20 cellular contexts compared by ENCODE assay signal in genomic region chr2:86832334-86833096, GRCh38. TPM values are rescaled to one million over a fixed set of nuclear protein-coding genes. Genes with fewer than 3 reads are reported as not detected.
DNase-seq lines count a peak whose midpoint lies in the region; ATAC-seq and TF ChIP-seq lines count a peak whose summit lies in the region.
"Had no signal": no experiment of that assay in that cellular context is flagged by ENCODE, and none has a peak within 500 bp of the region (broad histone marks: within the 10 kb centered on the region; RNA-seq: fewer than 3 reads in every experiment).

No MANE protein-coding gene starts in this region.

- no peak overlapping the region for H3K56ac ChIP-seq in mesendoderm (ENCODE audit: low read length)

- H3K36me3 Mint-ChIP-seq in activated naive CD8-positive, alpha-beta T cell, result no peaks in the 10 kb centered on the region
- H3K36me3 Mint-ChIP-seq in osteocyte (ENCODE audit: unreplicated experiment), result no peaks in the 10 kb centered on the region
- H3K36me3 Mint-ChIP-seq: CD14-positive monocyte had no signal

- POLR2A ChIA-PET in HEK293 (lab: Yijun Ruan, JAX), result no interaction called here

- H2BK15ac ChIP-seq in mesendoderm (replicated peaks; ENCODE audit: low read depth), result no peak overlapping the region

- TF ChIP-seq CTCF in HEK293 (tag by site-specific recombination; IDR thresholded peaks at IDR 0.05) (no peak), osteocyte (IDR thresholded peaks at IDR 0.05) (no peak)

- H3K4me1 ChIP-seq in HEK293 (ENCODE audit: control insufficient read depth, insufficient read depth, low read length), result no peaks in the 10 kb centered on the region
- no peaks in the 10 kb centered on the region for H3K4me1 ChIP-seq in mesendoderm (ENCODE audit: control insufficient read depth, low read depth, low read length)

- no peaks in the 10 kb centered on the region for H3K9me3 Mint-ChIP-seq in activated naive CD8-positive, alpha-beta T cell (ENCODE audit: low read depth)
- H3K9me3 Mint-ChIP-seq in osteocyte (ENCODE audit: unreplicated experiment), result no peaks in the 10 kb centered on the region

- peaks cover 81% of the 10 kb centered on the region for H3K4me1 Mint-ChIP-seq in activated naive CD8-positive, alpha-beta T cell (ENCODE audit: low read depth)
- peaks cover 4% of the 10 kb centered on the region for H3K4me1 Mint-ChIP-seq in osteocyte (ENCODE audit: unreplicated experiment)

- no peaks in the 10 kb centered on the region for H3K9me3 ChIP-seq in HEK293 (ENCODE audit: control insufficient read depth, insufficient read depth, low read depth, low read length)

- peak overlapping the region; percentile 61 for H2BK120ac ChIP-seq in mesendoderm (ENCODE audit: low read depth, low read length)

- no peak overlapping the region for H4K8ac ChIP-seq in mesendoderm (ENCODE audit: low read depth, low read length)

- no peak overlapping the region for H3K4me2 ChIP-seq in mesendoderm (ENCODE audit: low read length)

- peak; percentile 57 for DNase-seq in activated CD8-positive, alpha-beta memory T cell treated with anti-CD3 and anti-CD28 coated beads for 24 hours
- no peak for DNase-seq in activated CD8-positive, alpha-beta memory T cell treated with anti-CD3 and anti-CD28 coated beads, Interleukin-2, amount 50 U/mL, for 4 hours
- DNase-seq in mesendoderm, result no peak
- no peak for DNase-seq in osteocyte (ENCODE audit: extremely low spot score, unreplicated experiment)
- DNase-seq: 8988T, COR-L47, DMS 273 treated with DMSO at 0.1 percent for 48 hours, GOT3, MV-4-11, NCI-H1694 treated with DMSO at 0.1 percent for 48 hours, NCI-H510A, NCI-H748 treated with DMSO at 0.1 percent for 48 hours, SHP77 had no signal

- no peaks in the 10 kb centered on the region for H3K79me2 ChIP-seq in mesendoderm (ENCODE audit: control insufficient read depth, insufficient read depth, low read length)

- H3K18ac ChIP-seq in mesendoderm (ENCODE audit: low read length), result no peak overlapping the region

- CTCF ChIA-PET in HEK293 (lab: Yijun Ruan, JAX), result no interaction called here

- no peaks in the 10 kb centered on the region for H3K27me3 ChIP-seq in mesendoderm (ENCODE audit: insufficient read depth, low read length, poor library complexity)

- no peak overlapping the region for H3K23ac ChIP-seq in mesendoderm (ENCODE audit: low read length)

- H3K4me3 ChIP-seq in HEK293 (ENCODE audit: low read depth, low read length) (no peak overlapping the region), mesendoderm (ENCODE audit: low read length) (no peak overlapping the region)

- no peak overlapping the region for H4K5ac ChIP-seq in mesendoderm (ENCODE audit: low read length)

- H3K4me3 Mint-ChIP-seq in activated naive CD8-positive, alpha-beta T cell, result peak overlapping the region; percentile 79
- H3K4me3 Mint-ChIP-seq in osteocyte (ENCODE audit: unreplicated experiment), result no peak overlapping the region
- H3K4me3 Mint-ChIP-seq: CD14-positive monocyte had no signal

- no peak overlapping the region for H3K4ac ChIP-seq in mesendoderm (ENCODE audit: low read depth, low read length)

- H3K27ac Mint-ChIP-seq in activated naive CD8-positive, alpha-beta T cell, result peak overlapping the region; percentile 94
- H3K27ac Mint-ChIP-seq in osteocyte (ENCODE audit: unreplicated experiment), result no peak overlapping the region

- no peaks in the 10 kb centered on the region for H3K79me1 ChIP-seq in mesendoderm (ENCODE audit: low read length)

- no peak overlapping the region for H3K27ac ChIP-seq in HEK293 (ENCODE audit: extremely low read depth, low read depth, low read length)
- H3K27ac ChIP-seq in mesendoderm (ENCODE audit: low read depth, low read length), result no peak overlapping the region

- no peak overlapping the region for H2AK5ac ChIP-seq in mesendoderm (ENCODE audit: low read length)

- no CpG with 5 or more reads among the region's 7 CpGs for WGBS in mesendoderm (ENCODE audit: extremely low coverage, insufficient coverage, low lambda C conversion rate)

- no peak overlapping the region for H3K9ac ChIP-seq in mesendoderm (ENCODE audit: low read length)

- no peak for ATAC-seq in GM19397 (IDR thresholded peaks at IDR 0.05; ENCODE audit: unreplicated experiment)
- no peak for ATAC-seq in HG03520 (IDR thresholded peaks at IDR 0.05; ENCODE audit: unreplicated experiment)
- ATAC-seq: HCT116 had no signal

- no peaks in the 10 kb centered on the region for H3K36me3 ChIP-seq in HEK293 (ENCODE audit: control insufficient read depth in 2 of 2, insufficient read depth in 1 of 2, low read length in 2 of 2)
- H3K36me3 ChIP-seq in mesendoderm (ENCODE audit: control insufficient read depth, insufficient read depth, low read length), result no peaks in the 10 kb centered on the region

- H2BK5ac ChIP-seq in mesendoderm (ENCODE audit: low read length), result no peak overlapping the region

- no peaks in the 10 kb centered on the region for H3K27me3 Mint-ChIP-seq in activated naive CD8-positive, alpha-beta T cell
- H3K27me3 Mint-ChIP-seq in osteocyte (ENCODE audit: unreplicated experiment), result peaks cover 33% of the 10 kb centered on the region

TF ChIP-seq in HEK293, 187 proteins besides CTCF, POLR2A, EP300 and RAD21:
- peak; percentile 99 for TF ChIP-seq PRDM10 (tag by site-specific recombination; IDR thresholded peaks at IDR 0.05)
- TF ChIP-seq KLF7 (tag by site-specific recombination; IDR thresholded peaks at IDR 0.05; ENCODE audit: borderline replicate concordance), result no peak
- no peak for TF ChIP-seq ZNF114 (tag by site-specific recombination; IDR thresholded peaks at IDR 0.05)
- no peak for TF ChIP-seq ZNF501 (tag by site-specific recombination; IDR thresholded peaks at IDR 0.05)

RNA-seq across cellular contexts. Expression of gene CD8B, which starts 29.2 kb away (rescaled TPM):
- 0.27 TPM for polyA plus RNA-seq in mesendoderm (2013, experiment 1 of 2)
- polyA plus RNA-seq in mesendoderm (2013, experiment 2 of 2), result 0.25 TPM
- not detected in 2 replicates for total RNA-seq in osteocyte
- polyA plus RNA-seq: AG04450 had no signal

RNA-seq across cellular contexts. Expression of gene CD8A, which starts 41.8 kb away (rescaled TPM):
- 0.37 TPM for polyA plus RNA-seq in mesendoderm (2013, experiment 1 of 2)
- 0.31 TPM for polyA plus RNA-seq in mesendoderm (2013, experiment 2 of 2)
- not detected in 2 replicates for total RNA-seq in osteocyte
- polyA plus RNA-seq: AG04450 had no signal
